In genomic region chr19:35352448-35353304, GRCh38 we compare ENCODE assay signal across 8 cellular contexts. TPM values are rescaled to one million over a fixed set of nuclear protein-coding genes. Genes with fewer than 3 reads are reported as not detected.
A peak's percentile ranks its signal among the peaks of the same experiment; 100 is the strongest.
DNase-seq lines count a peak whose midpoint lies in the region; ATAC-seq and TF ChIP-seq lines count a peak whose summit lies in the region.

No MANE protein-coding gene starts in this region.

- no peak overlapping the region for H2AK5ac ChIP-seq in H9 (ENCODE audit: insufficient read length, low read length)

- no peaks in the 10 kb centered on the region; a peak in 1 of 7 replicates for H3K36me3 Mint-ChIP-seq in H9 (ENCODE audit: insufficient read depth in 1 of 3, low read depth in 3 of 3)

- peak; percentile 92 for ATAC-seq in left lung
- no peak for ATAC-seq in HG02571 (IDR thresholded peaks at IDR 0.05; ENCODE audit: unreplicated experiment)

- no peak overlapping the region for H2BK5ac ChIP-seq in H9 (ENCODE audit: insufficient read length, low read length)

- H3K79me1 ChIP-seq in H9 (ENCODE audit: insufficient read depth, low read depth, low read length, poor library complexity, severe bottlenecking), result no peaks in the 10 kb centered on the region

- no peak overlapping the region for H3K4ac ChIP-seq in H9 (ENCODE audit: low read depth, low read length)

- DNase-seq in BE2C (peak; percentile 79), H9 (peak; percentile 82), NCI-H460 (ENCODE audit: extremely low read depth, low read depth) (peak; percentile 60), coronary artery (ENCODE audit: low spot score) (no peak), left lung (peak; percentile 78 to 83)
- peak; percentile 70 to 71 for DNase-seq in activated CD4-positive, alpha-beta T cell treated with anti-CD3 and anti-CD28 coated beads for 4 hours
- DNase-seq in stimulated activated CD4-positive, alpha-beta T cell treated with anti-CD3 and anti-CD28 coated beads, Interleukin-4, amount 100 ng/mL, for 4 hours, result peak; percentile 53 to 63

- no peak overlapping the region for H3T11ph ChIP-seq in H9 (ENCODE audit: low read length)

- no peak overlapping the region for H3K4me2 ChIP-seq in H9 (ENCODE audit: insufficient read depth, insufficient read length, low read length)

- TF ChIP-seq CTCF in BE2C (IDR thresholded peaks at IDR 0.05; ENCODE audit: low read depth, low read length) (peak; percentile 93), H9 (conservative IDR thresholded peaks at IDR 0.05) (peak; percentile 84), coronary artery (IDR thresholded peaks at IDR 0.05) (peak; percentile 30), left lung (IDR thresholded peaks at IDR 0.05) (peak; percentile 65 to 84)

- H3K4me1 ChIP-seq in BE2C (peaks cover 3% of the 10 kb centered on the region), H9 (ENCODE audit: insufficient read depth, low read length) (no peaks in the 10 kb centered on the region; the same call in 1 of the 2 replicates), left lung (peaks cover 0 to 42% of the 10 kb centered on the region in 2 donors)

- peaks cover 3% of the 10 kb centered on the region for H4K20me1 ChIP-seq in H9 (ENCODE audit: control insufficient read depth, insufficient read depth, insufficient read length)

- H3K14ac ChIP-seq in H9 (ENCODE audit: insufficient read depth, low read length), result no peak overlapping the region; the same call in 1 of the 2 replicates

- H4K8ac ChIP-seq in H9 (replicated peaks; ENCODE audit: insufficient read length, low read depth, low read length), result no peak overlapping the region

- peak overlapping the region; percentile 41 for H3K18ac ChIP-seq in H9 (ENCODE audit: insufficient read length, low read depth, low read length)

- H4K91ac ChIP-seq in H9 (ENCODE audit: insufficient read length, low read depth, low read length), result no peak overlapping the region

- WGBS in H9 (ENCODE audit: extremely low coverage, insufficient read length, low lambda C conversion rate), result no CpG with 5 or more reads among the region's 32 CpGs

- H2BK20ac ChIP-seq in H9 (ENCODE audit: low read depth, low read length, poor library complexity, severe bottlenecking), result no peak overlapping the region

- H3K9me3 ChIP-seq in BE2C (no peaks in the 10 kb centered on the region), H9 (ENCODE audit: control insufficient read depth, low read depth, low read length) (no peaks in the 10 kb centered on the region), left lung (no peaks in the 10 kb centered on the region)

- H3K27me3 ChIP-seq in BE2C, result no peaks in the 10 kb centered on the region
- H3K27me3 ChIP-seq in H9 (ENCODE audit: insufficient read depth, low read length), result no peaks in the 10 kb centered on the region
- peaks cover 0 to 15% of the 10 kb centered on the region in 2 donors for H3K27me3 ChIP-seq in left lung

- intact Hi-C loops in left lung (cut with DNase I), result loop anchor here in 1 of 2 donors (10.0 kb wide), 2 partner anchors 112 to 142 kb away; partner anchors contain the start of gene KRTDAP

- no peak overlapping the region; the same call in 1 of the 2 replicates for H2BK15ac ChIP-seq in H9 (ENCODE audit: low read depth, low read length)

- H3K23me2 ChIP-seq in H9 (ENCODE audit: insufficient read length, low read depth, low read length, poor library complexity, severe bottlenecking), result peaks cover 4% of the 10 kb centered on the region

- H3K27ac Mint-ChIP-seq in H9, result peak overlapping the region; percentile 59 to 89 (median 85); a peak in 2 of 7 replicates

- no peak overlapping the region for H3K23ac ChIP-seq in H9 (ENCODE audit: insufficient read length, low read depth, low read length)

- no peak overlapping the region for H2BK120ac ChIP-seq in H9 (ENCODE audit: low read depth, low read length, poor library complexity, severe bottlenecking)

- peak overlapping the region; percentile 79 for H2AFZ ChIP-seq in H9 (ENCODE audit: low read length)

- no peak overlapping the region for H3K9ac ChIP-seq in H9 (ENCODE audit: extremely low read depth, insufficient read length, low read length)

- H3K9me3 Mint-ChIP-seq in H9, result no peaks in the 10 kb centered on the region

- peak overlapping the region in 1 of 2 experiments; percentile 12; a peak in 1 of 5 replicates for H3K4me3 Mint-ChIP-seq in H9

- no peak overlapping the region for H3K56ac ChIP-seq in H9 (ENCODE audit: insufficient read length, low read depth, low read length)

- H3K27ac ChIP-seq in H9 (ENCODE audit: insufficient read length, low read depth, low read length) (no peak overlapping the region), coronary artery (no peak overlapping the region), left lung (no peak overlapping the region)

- H4K5ac ChIP-seq in H9 (ENCODE audit: insufficient read length, low read depth, low read length), result no peak overlapping the region

- peaks cover 25% of the 10 kb centered on the region for H3K27me3 Mint-ChIP-seq in H9 (ENCODE audit: low read depth)

- H3K79me2 ChIP-seq in H9 (ENCODE audit: insufficient read depth, low read length), result no peaks in the 10 kb centered on the region

- peaks cover 9 to 11% of the 10 kb centered on the region in 2 experiments for H3K4me1 Mint-ChIP-seq in H9

- no peaks in the 10 kb centered on the region for H3K36me3 ChIP-seq in BE2C
- no peaks in the 10 kb centered on the region for H3K36me3 ChIP-seq in left lung

- H3K4me3 ChIP-seq in BE2C (ENCODE audit: low read depth, low read length) (no peak overlapping the region), coronary artery (no peak overlapping the region), left lung (no peak overlapping the region)

- H2BK12ac ChIP-seq in H9 (ENCODE audit: insufficient read length, low read depth, low read length), result no peak overlapping the region

RNA-seq across cellular contexts. Expression of gene FFAR1, which starts 5.0 kb away (rescaled TPM):
- polyA plus RNA-seq in BE2C (2012; ENCODE audit: insufficient read depth, insufficient read length, low read depth), result not detected
- total RNA-seq in H9 (2021) (not detected in 2 replicates), left lung (not detected)
- not detected in 2 replicates for total RNA-seq in NCI-H460 (2014; rRNA removed; shearing (Covaris generic))
- polyA plus RNA-seq in NCI-H460 (2014; cell fraction: nucleus; rRNA removed), result not detected in 2 replicates

RNA-seq across cellular contexts. Expression of gene FFAR3, which starts 5.6 kb away (rescaled TPM):
- 8.6 TPM for polyA plus RNA-seq in BE2C (2012; ENCODE audit: insufficient read depth, insufficient read length, low read depth)
- total RNA-seq in H9 (2021), result not detected in 2 replicates
- total RNA-seq in NCI-H460 (2014; rRNA removed; shearing (Covaris generic)), result not detected in 2 replicates
- not detected in 2 replicates for polyA plus RNA-seq in NCI-H460 (2014; cell fraction: nucleus; rRNA removed)
- total RNA-seq in left lung, result 1 to 10 TPM in 1 of 2 donors, not detected in 1; 1.6 TPM

RNA-seq across cellular contexts. Expression of gene GPR42, which starts 18.2 kb away (rescaled TPM):
- polyA plus RNA-seq in BE2C (2012; ENCODE audit: insufficient read depth, insufficient read length, low read depth), result 2.6 TPM
- not detected in 2 replicates for total RNA-seq in H9 (2021)
- total RNA-seq in NCI-H460 (2014; rRNA removed; shearing (Covaris generic)), result not detected in 2 replicates
- polyA plus RNA-seq in NCI-H460 (2014; cell fraction: nucleus; rRNA removed), result not detected in 2 replicates
- total RNA-seq in left lung, result not detected

RNA-seq across cellular contexts. Expression of gene CD22, which starts 23.7 kb away (rescaled TPM):
- polyA plus RNA-seq in BE2C (2012; ENCODE audit: insufficient read depth, insufficient read length, low read depth), result 0.88 TPM
- total RNA-seq in H9 (2021) (not detected in 2 replicates), left lung (10 to 100 TPM in 1 of 2 donors, 1 to 10 TPM in 1; 6.5 to 13.8 TPM)
- not detected in 2 replicates for total RNA-seq in NCI-H460 (2014; rRNA removed; shearing (Covaris generic))
- polyA plus RNA-seq in NCI-H460 (2014; cell fraction: nucleus; rRNA removed), result not detected in 2 replicates

Comparison
In these comparisons a context has a peak if more than half of its experiments do, and no peak if none do; other contexts are left out.
1. CTCF ChIP-seq: peak in every context shown above with its lines; median percentile 93 in BE2C; 84 in H9; 74 in left lung; 30 in coronary artery.